ENCODE assay signal across 1 cellular context in genomic region chr3:58008140-58009025, GRCh38.
TF ChIP-seq lines count a peak whose summit lies in the region.

A gene with protein sequence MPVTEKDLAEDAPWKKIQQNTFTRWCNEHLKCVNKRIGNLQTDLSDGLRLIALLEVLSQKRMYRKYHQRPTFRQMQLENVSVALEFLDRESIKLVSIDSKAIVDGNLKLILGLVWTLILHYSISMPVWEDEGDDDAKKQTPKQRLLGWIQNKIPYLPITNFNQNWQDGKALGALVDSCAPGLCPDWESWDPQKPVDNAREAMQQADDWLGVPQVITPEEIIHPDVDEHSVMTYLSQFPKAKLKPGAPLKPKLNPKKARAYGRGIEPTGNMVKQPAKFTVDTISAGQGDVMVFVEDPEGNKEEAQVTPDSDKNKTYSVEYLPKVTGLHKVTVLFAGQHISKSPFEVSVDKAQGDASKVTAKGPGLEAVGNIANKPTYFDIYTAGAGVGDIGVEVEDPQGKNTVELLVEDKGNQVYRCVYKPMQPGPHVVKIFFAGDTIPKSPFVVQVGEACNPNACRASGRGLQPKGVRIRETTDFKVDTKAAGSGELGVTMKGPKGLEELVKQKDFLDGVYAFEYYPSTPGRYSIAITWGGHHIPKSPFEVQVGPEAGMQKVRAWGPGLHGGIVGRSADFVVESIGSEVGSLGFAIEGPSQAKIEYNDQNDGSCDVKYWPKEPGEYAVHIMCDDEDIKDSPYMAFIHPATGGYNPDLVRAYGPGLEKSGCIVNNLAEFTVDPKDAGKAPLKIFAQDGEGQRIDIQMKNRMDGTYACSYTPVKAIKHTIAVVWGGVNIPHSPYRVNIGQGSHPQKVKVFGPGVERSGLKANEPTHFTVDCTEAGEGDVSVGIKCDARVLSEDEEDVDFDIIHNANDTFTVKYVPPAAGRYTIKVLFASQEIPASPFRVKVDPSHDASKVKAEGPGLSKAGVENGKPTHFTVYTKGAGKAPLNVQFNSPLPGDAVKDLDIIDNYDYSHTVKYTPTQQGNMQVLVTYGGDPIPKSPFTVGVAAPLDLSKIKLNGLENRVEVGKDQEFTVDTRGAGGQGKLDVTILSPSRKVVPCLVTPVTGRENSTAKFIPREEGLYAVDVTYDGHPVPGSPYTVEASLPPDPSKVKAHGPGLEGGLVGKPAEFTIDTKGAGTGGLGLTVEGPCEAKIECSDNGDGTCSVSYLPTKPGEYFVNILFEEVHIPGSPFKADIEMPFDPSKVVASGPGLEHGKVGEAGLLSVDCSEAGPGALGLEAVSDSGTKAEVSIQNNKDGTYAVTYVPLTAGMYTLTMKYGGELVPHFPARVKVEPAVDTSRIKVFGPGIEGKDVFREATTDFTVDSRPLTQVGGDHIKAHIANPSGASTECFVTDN (N-terminal part only) (plus strand): TSS chr3:58008422. CDS start chr3:58008565, 143 bp downstream.

TF ChIP-seq in HepG2, 621 proteins besides CTCF, POLR2A, EP300 and RAD21 (continued from another document and continues in another):
- TF ChIP-seq NR2F6 (IDR thresholded peaks at IDR 0.05) (no peak), NR2F6 (CRISPR knock-in tag; IDR thresholded peaks at IDR 0.05) (peak; percentile 25; the same call in 1 of the 2 replicates), ZBED4 (CRISPR knock-in tag; IDR thresholded peaks at IDR 0.05; ENCODE audit: borderline replicate concordance) (0 out of 2 replicates have a peak, but pooled peaks have one; percentile 40), PHF5A (CRISPR knock-in tag; IDR thresholded peaks at IDR 0.05; ENCODE audit: low read depth, unreplicated experiment) (no peak), LCORL (IDR thresholded peaks at IDR 0.05) (no peak), LCORL (CRISPR knock-in tag; IDR thresholded peaks at IDR 0.05) (no peak; the same call in 1 of the 2 replicates), ZFAT (CRISPR knock-in tag; conservative IDR thresholded peaks at IDR 0.05) (no peak), ZNF362 (CRISPR knock-in tag; IDR thresholded peaks at IDR 0.05; ENCODE audit: borderline replicate concordance) (0 out of 2 replicates have a peak, but pooled peaks have one; percentile 47), ETV6 (CRISPR knock-in tag; conservative IDR thresholded peaks at IDR 0.05) (no peak), ZFP37 (CRISPR knock-in tag; IDR thresholded peaks at IDR 0.05; ENCODE audit: borderline replicate concordance) (peak; percentile 4; the same call in 1 of the 2 replicates), ATM (IDR thresholded peaks at IDR 0.05; ENCODE audit: borderline replicate concordance) (no peak), HOXA9 (CRISPR knock-in tag; IDR thresholded peaks at IDR 0.05; ENCODE audit: borderline replicate concordance) (peak; percentile 14; the same call in 1 of the 2 replicates), WIZ (CRISPR knock-in tag; IDR thresholded peaks at IDR 0.05) (no peak; the same call in 1 of the 2 replicates), ZNF343 (CRISPR knock-in tag; IDR thresholded peaks at IDR 0.05) (no peak), HMGXB4 (CRISPR knock-in tag; IDR thresholded peaks at IDR 0.05; ENCODE audit: borderline replicate concordance in 1 of 2, low read depth in 1 of 2) (peak; percentile 87 to 91), HNF4G (IDR thresholded peaks at IDR 0.05; ENCODE audit: borderline replicate concordance, low read depth, low read length) (0 out of 2 replicates have a peak, but pooled peaks have one; percentile 3), HNF4G (CRISPR knock-in tag; IDR thresholded peaks at IDR 0.05; ENCODE audit: borderline replicate concordance, low read depth) (no peak), PHB2 (IDR thresholded peaks at IDR 0.05; ENCODE audit: partially characterized antibody) (no peak), FOXC1 (CRISPR knock-in tag; IDR thresholded peaks at IDR 0.05; ENCODE audit: borderline replicate concordance) (peak; percentile 86), MAFF (IDR thresholded peaks at IDR 0.05; ENCODE audit: low read depth, low read length) (no peak), HIC2 (CRISPR knock-in tag; IDR thresholded peaks at IDR 0.05; ENCODE audit: low read depth) (no peak), ZNF891 (CRISPR knock-in tag; IDR thresholded peaks at IDR 0.05) (peak; percentile 88)
- TF ChIP-seq, protein P1, sequence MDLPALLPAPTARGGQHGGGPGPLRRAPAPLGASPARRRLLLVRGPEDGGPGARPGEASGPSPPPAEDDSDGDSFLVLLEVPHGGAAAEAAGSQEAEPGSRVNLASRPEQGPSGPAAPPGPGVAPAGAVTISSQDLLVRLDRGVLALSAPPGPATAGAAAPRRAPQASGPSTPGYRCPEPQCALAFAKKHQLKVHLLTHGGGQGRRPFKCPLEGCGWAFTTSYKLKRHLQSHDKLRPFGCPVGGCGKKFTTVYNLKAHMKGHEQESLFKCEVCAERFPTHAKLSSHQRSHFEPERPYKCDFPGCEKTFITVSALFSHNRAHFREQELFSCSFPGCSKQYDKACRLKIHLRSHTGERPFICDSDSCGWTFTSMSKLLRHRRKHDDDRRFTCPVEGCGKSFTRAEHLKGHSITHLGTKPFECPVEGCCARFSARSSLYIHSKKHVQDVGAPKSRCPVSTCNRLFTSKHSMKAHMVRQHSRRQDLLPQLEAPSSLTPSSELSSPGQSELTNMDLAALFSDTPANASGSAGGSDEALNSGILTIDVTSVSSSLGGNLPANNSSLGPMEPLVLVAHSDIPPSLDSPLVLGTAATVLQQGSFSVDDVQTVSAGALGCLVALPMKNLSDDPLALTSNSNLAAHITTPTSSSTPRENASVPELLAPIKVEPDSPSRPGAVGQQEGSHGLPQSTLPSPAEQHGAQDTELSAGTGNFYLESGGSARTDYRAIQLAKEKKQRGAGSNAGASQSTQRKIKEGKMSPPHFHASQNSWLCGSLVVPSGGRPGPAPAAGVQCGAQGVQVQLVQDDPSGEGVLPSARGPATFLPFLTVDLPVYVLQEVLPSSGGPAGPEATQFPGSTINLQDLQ (CRISPR knock-in tag; IDR thresholded peaks at IDR 0.05): no peak
- TF ChIP-seq, protein P2, sequence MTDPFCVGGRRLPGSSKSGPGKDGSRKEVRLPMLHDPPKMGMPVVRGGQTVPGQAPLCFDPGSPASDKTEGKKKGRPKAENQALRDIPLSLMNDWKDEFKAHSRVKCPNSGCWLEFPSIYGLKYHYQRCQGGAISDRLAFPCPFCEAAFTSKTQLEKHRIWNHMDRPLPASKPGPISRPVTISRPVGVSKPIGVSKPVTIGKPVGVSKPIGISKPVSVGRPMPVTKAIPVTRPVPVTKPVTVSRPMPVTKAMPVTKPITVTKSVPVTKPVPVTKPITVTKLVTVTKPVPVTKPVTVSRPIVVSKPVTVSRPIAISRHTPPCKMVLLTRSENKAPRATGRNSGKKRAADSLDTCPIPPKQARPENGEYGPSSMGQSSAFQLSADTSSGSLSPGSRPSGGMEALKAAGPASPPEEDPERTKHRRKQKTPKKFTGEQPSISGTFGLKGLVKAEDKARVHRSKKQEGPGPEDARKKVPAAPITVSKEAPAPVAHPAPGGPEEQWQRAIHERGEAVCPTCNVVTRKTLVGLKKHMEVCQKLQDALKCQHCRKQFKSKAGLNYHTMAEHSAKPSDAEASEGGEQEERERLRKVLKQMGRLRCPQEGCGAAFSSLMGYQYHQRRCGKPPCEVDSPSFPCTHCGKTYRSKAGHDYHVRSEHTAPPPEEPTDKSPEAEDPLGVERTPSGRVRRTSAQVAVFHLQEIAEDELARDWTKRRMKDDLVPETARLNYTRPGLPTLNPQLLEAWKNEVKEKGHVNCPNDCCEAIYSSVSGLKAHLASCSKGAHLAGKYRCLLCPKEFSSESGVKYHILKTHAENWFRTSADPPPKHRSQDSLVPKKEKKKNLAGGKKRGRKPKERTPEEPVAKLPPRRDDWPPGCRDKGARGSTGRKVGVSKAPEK (CRISPR knock-in tag; IDR thresholded peaks at IDR 0.05; ENCODE audit: borderline replicate concordance): 0 out of 2 replicates have a peak, but pooled peaks have one; percentile 53
- TF ChIP-seq, protein P3, sequence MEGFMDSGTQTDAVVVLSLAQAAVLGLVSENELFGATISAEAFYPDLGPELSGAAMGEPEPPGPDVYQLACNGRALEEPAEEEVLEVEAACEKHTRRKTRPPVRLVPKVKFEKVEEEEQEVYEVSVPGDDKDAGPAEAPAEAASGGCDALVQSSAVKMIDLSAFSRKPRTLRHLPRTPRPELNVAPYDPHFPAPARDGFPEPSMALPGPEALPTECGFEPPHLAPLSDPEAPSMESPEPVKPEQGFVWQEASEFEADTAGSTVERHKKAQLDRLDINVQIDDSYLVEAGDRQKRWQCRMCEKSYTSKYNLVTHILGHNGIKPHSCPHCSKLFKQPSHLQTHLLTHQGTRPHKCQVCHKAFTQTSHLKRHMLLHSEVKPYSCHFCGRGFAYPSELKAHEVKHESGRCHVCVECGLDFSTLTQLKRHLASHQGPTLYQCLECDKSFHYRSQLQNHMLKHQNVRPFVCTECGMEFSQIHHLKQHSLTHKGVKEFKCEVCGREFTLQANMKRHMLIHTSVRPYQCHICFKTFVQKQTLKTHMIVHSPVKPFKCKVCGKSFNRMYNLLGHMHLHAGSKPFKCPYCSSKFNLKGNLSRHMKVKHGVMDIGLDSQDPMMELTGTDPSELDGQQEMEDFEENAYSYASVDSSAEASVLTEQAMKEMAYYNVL (CRISPR knock-in tag; IDR thresholded peaks at IDR 0.05; ENCODE audit: borderline replicate concordance): peak; percentile 28; the same call in 1 of the 2 replicates
- TF ChIP-seq, protein P4, sequence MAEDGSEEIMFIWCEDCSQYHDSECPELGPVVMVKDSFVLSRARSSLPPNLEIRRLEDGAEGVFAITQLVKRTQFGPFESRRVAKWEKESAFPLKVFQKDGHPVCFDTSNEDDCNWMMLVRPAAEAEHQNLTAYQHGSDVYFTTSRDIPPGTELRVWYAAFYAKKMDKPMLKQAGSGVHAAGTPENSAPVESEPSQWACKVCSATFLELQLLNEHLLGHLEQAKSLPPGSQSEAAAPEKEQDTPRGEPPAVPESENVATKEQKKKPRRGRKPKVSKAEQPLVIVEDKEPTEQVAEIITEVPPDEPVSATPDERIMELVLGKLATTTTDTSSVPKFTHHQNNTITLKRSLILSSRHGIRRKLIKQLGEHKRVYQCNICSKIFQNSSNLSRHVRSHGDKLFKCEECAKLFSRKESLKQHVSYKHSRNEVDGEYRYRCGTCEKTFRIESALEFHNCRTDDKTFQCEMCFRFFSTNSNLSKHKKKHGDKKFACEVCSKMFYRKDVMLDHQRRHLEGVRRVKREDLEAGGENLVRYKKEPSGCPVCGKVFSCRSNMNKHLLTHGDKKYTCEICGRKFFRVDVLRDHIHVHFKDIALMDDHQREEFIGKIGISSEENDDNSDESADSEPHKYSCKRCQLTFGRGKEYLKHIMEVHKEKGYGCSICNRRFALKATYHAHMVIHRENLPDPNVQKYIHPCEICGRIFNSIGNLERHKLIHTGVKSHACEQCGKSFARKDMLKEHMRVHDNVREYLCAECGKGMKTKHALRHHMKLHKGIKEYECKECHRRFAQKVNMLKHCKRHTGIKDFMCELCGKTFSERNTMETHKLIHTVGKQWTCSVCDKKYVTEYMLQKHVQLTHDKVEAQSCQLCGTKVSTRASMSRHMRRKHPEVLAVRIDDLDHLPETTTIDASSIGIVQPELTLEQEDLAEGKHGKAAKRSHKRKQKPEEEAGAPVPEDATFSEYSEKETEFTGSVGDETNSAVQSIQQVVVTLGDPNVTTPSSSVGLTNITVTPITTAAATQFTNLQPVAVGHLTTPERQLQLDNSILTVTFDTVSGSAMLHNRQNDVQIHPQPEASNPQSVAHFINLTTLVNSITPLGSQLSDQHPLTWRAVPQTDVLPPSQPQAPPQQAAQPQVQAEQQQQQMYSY (CRISPR knock-in tag; IDR thresholded peaks at IDR 0.05): peak; percentile 27; the same call in 1 of the 2 replicates
